In genomic region chr9:108442604-108443277, GRCh38 we compare ENCODE assay signal across 1 cellular context.
TF ChIP-seq lines count a peak whose summit lies in the region.

No MANE protein-coding gene starts in this region.

TF ChIP-seq in HepG2, 621 proteins besides CTCF, POLR2A, EP300 and RAD21 (continued from another document and continues in another):
- TF ChIP-seq, protein P1, sequence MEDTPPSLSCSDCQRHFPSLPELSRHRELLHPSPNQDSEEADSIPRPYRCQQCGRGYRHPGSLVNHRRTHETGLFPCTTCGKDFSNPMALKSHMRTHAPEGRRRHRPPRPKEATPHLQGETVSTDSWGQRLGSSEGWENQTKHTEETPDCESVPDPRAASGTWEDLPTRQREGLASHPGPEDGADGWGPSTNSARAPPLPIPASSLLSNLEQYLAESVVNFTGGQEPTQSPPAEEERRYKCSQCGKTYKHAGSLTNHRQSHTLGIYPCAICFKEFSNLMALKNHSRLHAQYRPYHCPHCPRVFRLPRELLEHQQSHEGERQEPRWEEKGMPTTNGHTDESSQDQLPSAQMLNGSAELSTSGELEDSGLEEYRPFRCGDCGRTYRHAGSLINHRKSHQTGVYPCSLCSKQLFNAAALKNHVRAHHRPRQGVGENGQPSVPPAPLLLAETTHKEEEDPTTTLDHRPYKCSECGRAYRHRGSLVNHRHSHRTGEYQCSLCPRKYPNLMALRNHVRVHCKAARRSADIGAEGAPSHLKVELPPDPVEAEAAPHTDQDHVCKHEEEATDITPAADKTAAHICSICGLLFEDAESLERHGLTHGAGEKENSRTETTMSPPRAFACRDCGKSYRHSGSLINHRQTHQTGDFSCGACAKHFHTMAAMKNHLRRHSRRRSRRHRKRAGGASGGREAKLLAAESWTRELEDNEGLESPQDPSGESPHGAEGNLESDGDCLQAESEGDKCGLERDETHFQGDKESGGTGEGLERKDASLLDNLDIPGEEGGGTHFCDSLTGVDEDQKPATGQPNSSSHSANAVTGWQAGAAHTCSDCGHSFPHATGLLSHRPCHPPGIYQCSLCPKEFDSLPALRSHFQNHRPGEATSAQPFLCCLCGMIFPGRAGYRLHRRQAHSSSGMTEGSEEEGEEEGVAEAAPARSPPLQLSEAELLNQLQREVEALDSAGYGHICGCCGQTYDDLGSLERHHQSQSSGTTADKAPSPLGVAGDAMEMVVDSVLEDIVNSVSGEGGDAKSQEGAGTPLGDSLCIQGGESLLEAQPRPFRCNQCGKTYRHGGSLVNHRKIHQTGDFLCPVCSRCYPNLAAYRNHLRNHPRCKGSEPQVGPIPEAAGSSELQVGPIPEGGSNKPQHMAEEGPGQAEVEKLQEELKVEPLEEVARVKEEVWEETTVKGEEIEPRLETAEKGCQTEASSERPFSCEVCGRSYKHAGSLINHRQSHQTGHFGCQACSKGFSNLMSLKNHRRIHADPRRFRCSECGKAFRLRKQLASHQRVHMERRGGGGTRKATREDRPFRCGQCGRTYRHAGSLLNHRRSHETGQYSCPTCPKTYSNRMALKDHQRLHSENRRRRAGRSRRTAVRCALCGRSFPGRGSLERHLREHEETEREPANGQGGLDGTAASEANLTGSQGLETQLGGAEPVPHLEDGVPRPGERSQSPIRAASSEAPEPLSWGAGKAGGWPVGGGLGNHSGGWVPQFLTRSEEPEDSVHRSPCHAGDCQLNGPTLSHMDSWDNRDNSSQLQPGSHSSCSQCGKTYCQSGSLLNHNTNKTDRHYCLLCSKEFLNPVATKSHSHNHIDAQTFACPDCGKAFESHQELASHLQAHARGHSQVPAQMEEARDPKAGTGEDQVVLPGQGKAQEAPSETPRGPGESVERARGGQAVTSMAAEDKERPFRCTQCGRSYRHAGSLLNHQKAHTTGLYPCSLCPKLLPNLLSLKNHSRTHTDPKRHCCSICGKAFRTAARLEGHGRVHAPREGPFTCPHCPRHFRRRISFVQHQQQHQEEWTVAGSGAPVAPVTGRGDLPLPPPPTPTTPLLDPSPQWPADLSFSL (CRISPR knock-in tag; IDR thresholded peaks at IDR 0.05), result no peak
- TF ChIP-seq ZNF710 (CRISPR knock-in tag; IDR thresholded peaks at IDR 0.05; ENCODE audit: borderline replicate concordance) (0 out of 2 replicates have a peak, but pooled peaks have one; percentile 35), KLF11 (CRISPR knock-in tag; IDR thresholded peaks at IDR 0.05) (no peak), NFAT5 (CRISPR knock-in tag; IDR thresholded peaks at IDR 0.05) (no peak), PRMT3 (CRISPR knock-in tag; IDR thresholded peaks at IDR 0.05; ENCODE audit: borderline replicate concordance, low read depth) (no peak), ZNF644 (CRISPR knock-in tag; IDR thresholded peaks at IDR 0.05; ENCODE audit: low read depth) (peak; percentile 64; the same call in 1 of the 2 replicates), FOXP1 (IDR thresholded peaks at IDR 0.05) (no peak), FOXP1 (CRISPR knock-in tag; IDR thresholded peaks at IDR 0.05) (peak; percentile 42), ZNF335 (CRISPR knock-in tag; IDR thresholded peaks at IDR 0.05) (no peak), ARID4A (CRISPR knock-in tag; IDR thresholded peaks at IDR 0.05; ENCODE audit: borderline replicate concordance) (no peak), ZNF234 (CRISPR knock-in tag; conservative IDR thresholded peaks at IDR 0.05) (no peak), ZNF253 (CRISPR knock-in tag; IDR thresholded peaks at IDR 0.05; ENCODE audit: borderline replicate concordance) (no peak), ZNF737 (CRISPR knock-in tag; IDR thresholded peaks at IDR 0.05; ENCODE audit: borderline replicate concordance) (no peak), SOX5 (CRISPR knock-in tag; IDR thresholded peaks at IDR 0.05; ENCODE audit: borderline replicate concordance) (peak; percentile 40; the same call in 1 of the 2 replicates), SSRP1 (CRISPR knock-in tag; IDR thresholded peaks at IDR 0.05) (0 out of 2 replicates have a peak, but pooled peaks have one; percentile 64), ZNF281 (CRISPR knock-in tag; IDR thresholded peaks at IDR 0.05; ENCODE audit: borderline replicate concordance) (no peak), NR2C2 (CRISPR knock-in tag; IDR thresholded peaks at IDR 0.05; ENCODE audit: borderline replicate concordance) (peak; percentile 51), SALL1 (CRISPR knock-in tag; IDR thresholded peaks at IDR 0.05) (peak; percentile 49; the same call in 1 of the 2 replicates), ZNF761 (CRISPR knock-in tag; conservative IDR thresholded peaks at IDR 0.05) (no peak), ZNF317 (CRISPR knock-in tag; IDR thresholded peaks at IDR 0.05) (no peak), THAP7 (CRISPR knock-in tag; IDR thresholded peaks at IDR 0.05) (no peak), KDM5B (CRISPR knock-in tag; IDR thresholded peaks at IDR 0.05; ENCODE audit: borderline replicate concordance) (no peak)
- TF ChIP-seq, protein P2, sequence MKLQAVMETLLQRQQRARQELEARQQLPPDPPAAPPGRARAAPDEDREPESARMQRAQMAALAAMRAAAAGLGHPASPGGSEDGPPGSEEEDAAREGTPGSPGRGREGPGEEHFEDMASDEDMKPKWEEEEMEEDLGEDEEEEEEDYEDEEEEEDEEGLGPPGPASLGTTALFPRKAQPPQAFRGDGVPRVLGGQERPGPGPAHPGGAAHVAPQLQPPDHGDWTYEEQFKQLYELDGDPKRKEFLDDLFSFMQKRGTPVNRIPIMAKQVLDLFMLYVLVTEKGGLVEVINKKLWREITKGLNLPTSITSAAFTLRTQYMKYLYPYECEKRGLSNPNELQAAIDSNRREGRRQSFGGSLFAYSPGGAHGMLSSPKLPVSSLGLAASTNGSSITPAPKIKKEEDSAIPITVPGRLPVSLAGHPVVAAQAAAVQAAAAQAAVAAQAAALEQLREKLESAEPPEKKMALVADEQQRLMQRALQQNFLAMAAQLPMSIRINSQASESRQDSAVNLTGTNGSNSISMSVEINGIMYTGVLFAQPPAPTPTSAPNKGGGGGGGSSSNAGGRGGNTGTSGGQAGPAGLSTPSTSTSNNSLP (IDR thresholded peaks at IDR 0.05; ENCODE audit: low read depth, low read length), result no peak
- TF ChIP-seq, protein P3, sequence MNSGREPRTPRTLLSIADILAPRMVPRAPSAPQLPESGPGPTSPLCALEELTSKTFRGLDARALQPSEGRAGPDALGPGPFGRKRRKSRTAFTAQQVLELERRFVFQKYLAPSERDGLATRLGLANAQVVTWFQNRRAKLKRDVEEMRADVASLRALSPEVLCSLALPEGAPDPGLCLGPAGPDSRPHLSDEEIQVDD (CRISPR knock-in tag; IDR thresholded peaks at IDR 0.05; ENCODE audit: borderline replicate concordance), result no peak
